ENCODE assay signal across 8 cellular contexts in the genomic region with DNA sequence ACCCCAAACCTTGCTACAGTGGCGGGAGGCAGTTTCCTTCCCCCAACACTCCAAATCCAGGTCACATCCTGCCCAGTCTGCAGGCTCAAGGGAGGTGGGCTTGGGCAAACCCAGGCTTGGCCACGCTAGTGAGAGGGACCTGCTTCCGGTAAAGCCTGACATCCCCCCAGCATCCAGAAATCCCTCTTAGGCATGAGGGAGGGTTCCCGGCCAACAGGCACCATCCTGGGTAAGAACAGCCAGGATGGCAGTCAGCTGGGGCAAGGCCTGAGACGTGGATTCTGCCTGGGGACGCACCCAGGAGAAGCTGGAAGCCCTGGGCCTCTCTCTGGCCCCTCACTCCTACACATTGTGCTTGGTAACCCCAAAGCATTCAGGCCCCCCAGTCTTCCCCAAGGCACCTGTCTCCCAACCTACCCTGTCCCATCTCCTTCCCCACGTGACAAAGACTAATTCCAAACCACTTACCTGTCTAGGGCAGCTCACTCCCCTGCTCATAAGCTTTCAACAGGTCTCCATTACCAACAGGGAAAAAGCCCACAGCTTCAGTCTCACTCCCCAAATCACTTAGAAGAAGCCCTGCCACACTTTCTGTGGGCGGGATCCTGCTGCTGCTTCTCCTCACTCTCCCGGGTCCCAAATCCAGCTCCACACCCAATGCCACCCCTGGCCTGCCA. TPM values are rescaled to one million over a fixed set of nuclear protein-coding genes. Genes with fewer than 3 reads are reported as not detected.
DNase-seq lines count a peak whose midpoint lies in the region; ATAC-seq, FAIRE-seq and TF ChIP-seq lines count a peak whose summit lies in the region.

No MANE protein-coding gene starts in this region.

- no peak for DNase-seq in activated naive CD4-positive, alpha-beta T cell treated with Interleukin-2 at 50 U/mL for 16 hours
- DNase-seq in ascending aorta (ENCODE audit: low spot score in 2 of 2) = peak in 1 of 2 donors; percentile 64
- no peak for DNase-seq in memory B cell (ENCODE audit: low spot score in 2 of 2)
- DNase-seq in urothelium cell line (ENCODE audit: low spot score) = no peak
- no peak for DNase-seq in NCI-H2171 (lab: John Stamatoyannopoulos, UW)
- no peak for DNase-seq in GM10248 (ENCODE audit: extremely low spot score)

- no peaks in the 10 kb centered on the region for H3K9me3 ChIP-seq in ascending aorta

- no peak for ATAC-seq in memory B cell (ENCODE audit: low read depth)
- ATAC-seq in GM19328 (IDR thresholded peaks at IDR 0.05; ENCODE audit: unreplicated experiment) = no peak

- intact Hi-C loops in ascending aorta (cut with DNase I) = no loop called here

- H3K4me1 Mint-ChIP-seq in activated naive CD4-positive, alpha-beta T cell treated with anti-CD3 and anti-CD28 coated beads, Interleukin-2, amount 50 U/mL, for 24 hours = peaks cover 29% of the 10 kb centered on the region
- H3K4me1 Mint-ChIP-seq in memory B cell = peaks cover 21% of the 10 kb centered on the region

- peak overlapping the region; percentile 81 to 89 for H3K4me3 ChIP-seq in ascending aorta

- CTCF ChIA-PET in GM10248 (lab: Yijun Ruan, JAX) = interaction anchor here (1.2 to 5.6 kb wide), 7 partner anchors 11 to 207 kb away, joined by 3 to 61 read pairs (median 5); no protein-coding TSS in a partner anchor

- peak overlapping the region; percentile 88 for H3K4me3 Mint-ChIP-seq in activated naive CD4-positive, alpha-beta T cell treated with anti-CD3 and anti-CD28 coated beads, Interleukin-2, amount 50 U/mL, for 24 hours
- H3K4me3 Mint-ChIP-seq in memory B cell = peak overlapping the region; percentile 86

- TF ChIP-seq CTCF in ascending aorta (IDR thresholded peaks at IDR 0.05) (no peak), GM10248 (IDR thresholded peaks at IDR 0.05; ENCODE audit: control extremely low read depth, extremely low read depth, low read depth, missing control alignments) (no peak)

- H3K27ac ChIP-seq in ascending aorta = peak overlapping the region; percentile 96

- H3K4me1 ChIP-seq in ascending aorta = peaks cover 9 to 26% of the 10 kb centered on the region in 2 donors

- H3K36me3 ChIP-seq in ascending aorta = peaks cover 9 to 12% of the 10 kb centered on the region in 2 donors

- POLR2A ChIA-PET in GM10248 (lab: Yijun Ruan, JAX) = interaction anchor here (0.5 to 1.6 kb wide), 6 partner anchors 10 to 1126 kb away, joined by 3 to 12 read pairs (median 4); partner anchors contain the start of gene NECAB3

- no peaks in the 10 kb centered on the region for H3K36me3 Mint-ChIP-seq in activated naive CD4-positive, alpha-beta T cell treated with anti-CD3 and anti-CD28 coated beads, Interleukin-2, amount 50 U/mL, for 24 hours
- H3K36me3 Mint-ChIP-seq in memory B cell = no peaks in the 10 kb centered on the region

- H3K27ac Mint-ChIP-seq in activated naive CD4-positive, alpha-beta T cell treated with anti-CD3 and anti-CD28 coated beads, Interleukin-2, amount 50 U/mL, for 24 hours = peak overlapping the region; percentile 95
- H3K27ac Mint-ChIP-seq in memory B cell = peak overlapping the region; percentile 79

- no peaks in the 10 kb centered on the region for H3K27me3 ChIP-seq in ascending aorta

- peak; percentile 55 for FAIRE-seq in urothelium cell line (lab: Jason Lieb, UNC)

- H3K9me3 Mint-ChIP-seq in activated naive CD4-positive, alpha-beta T cell treated with anti-CD3 and anti-CD28 coated beads, Interleukin-2, amount 50 U/mL, for 24 hours = no peaks in the 10 kb centered on the region
- no peaks in the 10 kb centered on the region for H3K9me3 Mint-ChIP-seq in memory B cell

- H3K27me3 Mint-ChIP-seq in activated naive CD4-positive, alpha-beta T cell treated with anti-CD3 and anti-CD28 coated beads, Interleukin-2, amount 50 U/mL, for 24 hours = no peaks in the 10 kb centered on the region
- H3K27me3 Mint-ChIP-seq in memory B cell = no peaks in the 10 kb centered on the region

RNA-seq across cellular contexts. Expression of gene C20orf144, which starts 2.1 kb away (rescaled TPM):
- total RNA-seq in ascending aorta = not detected

RNA-seq across cellular contexts. Expression of gene ACTL10, which starts 2.5 kb away (rescaled TPM):
- 26.3 TPM for total RNA-seq in ascending aorta

RNA-seq across cellular contexts. Expression of gene NECAB3, which starts 10.0 kb away (rescaled TPM):
- total RNA-seq in ascending aorta = 21.3 TPM

RNA-seq across cellular contexts. Expression of gene E2F1, which starts 22.0 kb away (rescaled TPM):
- 0.53 TPM for total RNA-seq in ascending aorta

RNA-seq across cellular contexts. Expression of gene PXMP4, which starts 55.9 kb away (rescaled TPM):
- total RNA-seq in ascending aorta = 38.0 TPM
